ENCODE assay signal across 8 cellular contexts in the genomic region with DNA sequence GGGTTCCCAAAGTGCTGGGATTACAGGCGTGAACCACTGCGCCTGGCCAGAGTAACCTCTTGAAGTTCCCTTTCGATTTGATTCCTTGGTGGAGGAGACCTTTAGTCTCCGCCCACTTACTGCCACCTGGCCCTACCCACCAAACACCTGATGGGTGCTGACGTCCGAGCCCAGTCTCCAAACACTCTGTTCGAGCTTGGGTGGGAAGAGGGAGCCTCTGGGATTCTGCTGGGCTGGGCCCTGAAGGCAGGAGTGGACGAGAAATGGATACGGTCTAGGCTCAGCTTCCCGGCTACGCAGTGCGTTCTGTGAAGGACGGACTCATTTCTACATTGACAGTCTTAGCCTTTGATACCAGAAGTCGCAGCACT. TPM values are rescaled to one million over a fixed set of nuclear protein-coding genes. Genes with fewer than 3 reads are reported as not detected.
DNase-seq lines count a peak whose midpoint lies in the region; ATAC-seq, FAIRE-seq and TF ChIP-seq lines count a peak whose summit lies in the region.

No MANE protein-coding gene starts in this region.

- no peaks in the 10 kb centered on the region for H3K9me1 ChIP-seq in endothelial cell of umbilical vein (replicated peaks; ENCODE audit: control insufficient read depth, extremely low read depth, insufficient read depth, low read length)

- peak overlapping the region; percentile 96 for H3K4me3 Mint-ChIP-seq in T-helper 17 cell

- CTCF ChIA-PET in endothelial cell of umbilical vein (lab: Charles Lee) = interaction anchor here (1.0 to 8.2 kb wide), 5 partner anchors 24 to 38 kb away, joined by 3 to 146 read pairs (median 6); a partner anchor contains a TSS

- H3K9me3 ChIP-seq in BLaER1 (no peaks in the 10 kb centered on the region), T-helper 17 cell (ENCODE audit: control insufficient read depth, low read length, poor library complexity, severe bottlenecking) (no peaks in the 10 kb centered on the region), endothelial cell of umbilical vein (replicated peaks; ENCODE audit: control insufficient read depth, insufficient read depth, low read length) (no peaks in the 10 kb centered on the region), mucosa of stomach (ENCODE audit: control insufficient read depth, low read length) (no peaks in the 10 kb centered on the region)

- H3K9ac ChIP-seq in BLaER1 (no peak overlapping the region), endothelial cell of umbilical vein (replicated peaks; ENCODE audit: extremely low read depth, insufficient read depth, low read length) (peak overlapping the region; percentile 53), mucosa of stomach (ENCODE audit: low read length) (peak overlapping the region; percentile 79)

- peak overlapping the region; percentile 81 for H3K4me3 ChIP-seq in BLaER1
- H3K4me3 ChIP-seq in endothelial cell of umbilical vein (replicated peaks in 1 of 3; ENCODE audit: insufficient read depth in 1 of 3, low read depth in 1 of 3, low read length in 3 of 3) = peak overlapping the region; percentile 65 to 77 (median 77)
- H3K4me3 ChIP-seq in mucosa of stomach (ENCODE audit: low read length) = peak overlapping the region; percentile 80

- H3K27me3 Mint-ChIP-seq in T-helper 17 cell = no peaks in the 10 kb centered on the region

- TF ChIP-seq EP300 in Ishikawa (IDR thresholded peaks at IDR 0.05; ENCODE audit: borderline replicate concordance) = no peak

- H3K36me3 ChIP-seq in BLaER1 (no peaks in the 10 kb centered on the region), endothelial cell of umbilical vein (ENCODE audit: control insufficient read depth in 2 of 2, extremely low read depth in 1 of 2, insufficient read depth in 2 of 2, low read length in 2 of 2) (no peaks in the 10 kb centered on the region), mucosa of stomach (ENCODE audit: control insufficient read depth, insufficient read depth, low read length) (no peaks in the 10 kb centered on the region)

- no peak for TF ChIP-seq POLR2A in endothelial cell of umbilical vein (IDR thresholded peaks at IDR 0.05; ENCODE audit: low read depth, low read length)

- H3K27ac ChIP-seq in BLaER1 (no peak overlapping the region), endothelial cell of umbilical vein (ENCODE audit: insufficient read depth, low read depth, low read length) (peak overlapping the region; percentile 25)

- peak; percentile 27 for ATAC-seq in T-helper 17 cell
- ATAC-seq in HG02938 (IDR thresholded peaks at IDR 0.05; ENCODE audit: unreplicated experiment) = no peak
- ATAC-seq in HG03025 (IDR thresholded peaks at IDR 0.05; ENCODE audit: low FRiP score, unreplicated experiment) = no peak

- H3K4me1 Mint-ChIP-seq in T-helper 17 cell = peaks cover 31% of the 10 kb centered on the region

- peak overlapping the region; percentile 60 for H3K27ac Mint-ChIP-seq in T-helper 17 cell

- intact Hi-C loops in endothelial cell of umbilical vein (cut with micrococcal nuclease) = loop anchor here (1.0 kb wide), 3 partner anchors 8 to 32 kb away; no protein-coding TSS in a partner anchor

- DNase-seq in T-helper 17 cell (no peak), endothelial cell of umbilical vein (ENCODE audit: low read depth, low spot score) (peak; percentile 17), COLO829 (ENCODE audit: low spot score) (no peak)

- FAIRE-seq in endothelial cell of umbilical vein (lab: Jason Lieb, UNC) = peak; percentile 35

- TF ChIP-seq RAD21 in Ishikawa (IDR thresholded peaks at IDR 0.05; ENCODE audit: low read depth) = peak; percentile 10; the same call in 1 of the 2 replicates

- H3K27me3 ChIP-seq in BLaER1 = peaks cover 58% of the 10 kb centered on the region
- no peaks in the 10 kb centered on the region for H3K27me3 ChIP-seq in endothelial cell of umbilical vein (ENCODE audit: control insufficient read depth in 2 of 2, insufficient read depth in 2 of 2, low read length in 2 of 2)
- H3K27me3 ChIP-seq in mucosa of stomach (ENCODE audit: control insufficient read depth, insufficient read depth, low read length) = no peaks in the 10 kb centered on the region

- no peaks in the 10 kb centered on the region for H3K36me3 Mint-ChIP-seq in T-helper 17 cell (ENCODE audit: low read depth)

- TSS peak; percentile 75 for BruUV-seq in endothelial cell of umbilical vein (replicated peaks; lab: Mats Ljungman, UMichigan)

- POLR2A ChIA-PET in endothelial cell of umbilical vein (lab: Charles Lee) = no interaction called here

- H3K79me2 ChIP-seq in endothelial cell of umbilical vein (ENCODE audit: control insufficient read depth, insufficient read depth, low read length) = peaks cover 11% of the 10 kb centered on the region

- no peak for TF ChIP-seq CTCF in endothelial cell of umbilical vein (IDR thresholded peaks at IDR 0.05; ENCODE audit: extremely low read depth in 1 of 2, insufficient read depth in 1 of 2, low read depth in 1 of 2, low read length in 2 of 2)

- H3K4me1 ChIP-seq in BLaER1 (peaks cover 67% of the 10 kb centered on the region), endothelial cell of umbilical vein (ENCODE audit: control insufficient read depth, extremely low read depth, insufficient read depth, low read length) (peaks cover 62% of the 10 kb centered on the region), mucosa of stomach (ENCODE audit: control insufficient read depth, insufficient read depth, low read length) (peaks cover 83% of the 10 kb centered on the region)

- peak overlapping the region; percentile 92 for H2AFZ ChIP-seq in endothelial cell of umbilical vein (ENCODE audit: low read depth, low read length)

- dilution Hi-C loops in endothelial cell of umbilical vein (cut with MboI; ENCODE audit: extremely low pct_ligation_motif_present, low sequenced_read_pairs) = no loop called here

- H4K20me1 ChIP-seq in BLaER1 (peaks cover 41% of the 10 kb centered on the region), endothelial cell of umbilical vein (replicated peaks; ENCODE audit: control insufficient read depth, extremely low read depth, insufficient read depth, low read length) (no peaks in the 10 kb centered on the region)

- H3K4me2 ChIP-seq in BLaER1 (peak overlapping the region; percentile 99), endothelial cell of umbilical vein (ENCODE audit: insufficient read depth, low read length) (peak overlapping the region; percentile 84)

TF ChIP-seq in Ishikawa, 13 proteins besides CTCF, POLR2A, EP300 and RAD21:
- TF ChIP-seq TCF12 (IDR thresholded peaks at IDR 0.05; ENCODE audit: low read depth) (0 out of 2 replicates have a peak, but pooled peaks have one; percentile 4), CREB1 (IDR thresholded peaks at IDR 0.05; ENCODE audit: low read depth) (no peak), TAF1 (IDR thresholded peaks at IDR 0.05; ENCODE audit: low read depth) (peak; percentile 40)

TF ChIP-seq in endothelial cell of umbilical vein, 7 proteins besides CTCF, POLR2A, EP300 and RAD21:
- TF ChIP-seq JUN (IDR thresholded peaks at IDR 0.05; ENCODE audit: borderline replicate concordance, insufficient read depth, insufficient read length, low read depth) (no peak), MYC (IDR thresholded peaks at IDR 0.05; ENCODE audit: low read depth, low read length) (no peak), FOS (IDR thresholded peaks at IDR 0.05; ENCODE audit: borderline replicate concordance, insufficient read depth, low read length) (no peak), EZH2 (IDR thresholded peaks at IDR 0.05; ENCODE audit: borderline replicate concordance, low read depth, low read length, severe bottlenecking) (no peak), GATA2 (IDR thresholded peaks at IDR 0.05; ENCODE audit: insufficient read depth, insufficient read length, low read depth, low read length) (no peak), POLR2AphosphoS5 (IDR thresholded peaks at IDR 0.05; ENCODE audit: insufficient read depth, low read depth, low read length) (no peak)
- TF ChIP-seq, protein P1, sequence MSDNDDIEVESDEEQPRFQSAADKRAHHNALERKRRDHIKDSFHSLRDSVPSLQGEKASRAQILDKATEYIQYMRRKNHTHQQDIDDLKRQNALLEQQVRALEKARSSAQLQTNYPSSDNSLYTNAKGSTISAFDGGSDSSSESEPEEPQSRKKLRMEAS (IDR thresholded peaks at IDR 0.05; ENCODE audit: insufficient read depth, insufficient read length) = no peak

RNA-seq across cellular contexts. Expression of a gene that starts 0.9 kb away (rescaled TPM):
- total RNA-seq in T-helper 17 cell (10 to 100 TPM in 1 of 2 donors, 1 to 10 TPM in 1; 8.0 to 10.6 TPM), endothelial cell of umbilical vein (93.8 and 112 TPM in 2 replicates)
- 92.7 and 129 TPM in 2 replicates for polyA plus RNA-seq in endothelial cell of umbilical vein
- 83.9 and 91.8 TPM in 2 replicates for polyA plus RNA-seq in endothelial cell of umbilical vein (2011; cell fraction: cytosol; rRNA removed)
- polyA plus RNA-seq in endothelial cell of umbilical vein (2011; cell fraction: nucleus; rRNA removed) = 131 and 165 TPM in 2 replicates
- 77.6 and 100.0 TPM in 2 replicates for polyA plus RNA-seq in endothelial cell of umbilical vein (2012)
- 107 and 162 TPM in 2 replicates for polyA minus RNA-seq in endothelial cell of umbilical vein
- polyA minus RNA-seq in endothelial cell of umbilical vein (2011; cell fraction: cytosol; rRNA and poly(A)+ RNA removed) = 66.8 TPM
- polyA minus RNA-seq in endothelial cell of umbilical vein (2011; cell fraction: nucleus; rRNA and poly(A)+ RNA removed) = 70.1 and 85.5 TPM in 2 replicates

RNA-seq across cellular contexts. Expression of a gene that starts 40.1 kb away (rescaled TPM):
- total RNA-seq in T-helper 17 cell = 10 to 100 TPM; 19.9 to 20.9 TPM
- total RNA-seq in endothelial cell of umbilical vein = 17.4 and 21.3 TPM in 2 replicates
- polyA plus RNA-seq in endothelial cell of umbilical vein = 114 and 142 TPM in 2 replicates
- 55.0 and 58.8 TPM in 2 replicates for polyA plus RNA-seq in endothelial cell of umbilical vein (2011; cell fraction: cytosol; rRNA removed)
- 35.9 and 46.0 TPM in 2 replicates for polyA plus RNA-seq in endothelial cell of umbilical vein (2011; cell fraction: nucleus; rRNA removed)
- polyA plus RNA-seq in endothelial cell of umbilical vein (2012) = 18.9 and 24.0 TPM in 2 replicates
- 45.9 and 79.9 TPM in 2 replicates for polyA minus RNA-seq in endothelial cell of umbilical vein
- 43.0 TPM for polyA minus RNA-seq in endothelial cell of umbilical vein (2011; cell fraction: cytosol; rRNA and poly(A)+ RNA removed)
- polyA minus RNA-seq in endothelial cell of umbilical vein (2011; cell fraction: nucleus; rRNA and poly(A)+ RNA removed) = 26.8 and 33.9 TPM in 2 replicates
